Comparison of ENCODE assay signal across 13 cellular contexts in genomic region chr19:46181386-46181774, GRCh38. TPM values are rescaled to one million over a fixed set of nuclear protein-coding genes. Genes with fewer than 3 reads are reported as not detected.
DNase-seq lines count a peak whose midpoint lies in the region; ATAC-seq and TF ChIP-seq lines count a peak whose summit lies in the region.
"Had no signal": no experiment of that assay in that cellular context is flagged by ENCODE, and none has a peak within 500 bp of the region (broad histone marks: within the 10 kb centered on the region; RNA-seq: fewer than 3 reads in every experiment).

No MANE protein-coding gene starts in this region.

- H3K9ac ChIP-seq in PC-3 (ENCODE audit: low read length) = peak overlapping the region; percentile 76

- no peaks in the 10 kb centered on the region for H3K9me2 ChIP-seq in PC-3 (replicated peaks; ENCODE audit: low read length)

- no peaks in the 10 kb centered on the region for H3K27me3 ChIP-seq in PC-3 (ENCODE audit: low read length)
- no peaks in the 10 kb centered on the region for H3K27me3 ChIP-seq in thyroid gland

- 15 to 29% methylated on average over 6 of the region's 6 CpGs for WGBS in thyroid gland, 2 donors

- no TSS peak for BruUV-seq in PC-3 (replicated peaks; lab: Mats Ljungman, UMichigan)

- peak overlapping the region; percentile 31; the same call in 1 of the 2 replicates for H3K4me3 ChIP-seq in PC-3 (ENCODE audit: low read length)
- H3K4me3 ChIP-seq in fibroblast of pulmonary artery (replicated peaks; ENCODE audit: low read depth, low read length) = no peak overlapping the region
- H3K4me3 ChIP-seq in thyroid gland (replicated peaks in 1 of 3) = no peak overlapping the region

- H3K36me3 ChIP-seq in PC-3 (ENCODE audit: low read depth, low read length) = no peaks in the 10 kb centered on the region
- H3K36me3 ChIP-seq in thyroid gland = no peaks in the 10 kb centered on the region

- H4K20me1 ChIP-seq in PC-3 (ENCODE audit: low read length) = no peaks in the 10 kb centered on the region

- CTCF ChIA-PET in PC-3 (lab: Charles Lee) = no interaction called here

- H3K9me3 ChIP-seq in PC-3 (ENCODE audit: low read length) (no peaks in the 10 kb centered on the region), thyroid gland (no peaks in the 10 kb centered on the region)

- no peak for TF ChIP-seq CTCF in PC-3 (conservative IDR thresholded peaks at IDR 0.05; ENCODE audit: low read depth, low read length)
- TF ChIP-seq CTCF in fibroblast of pulmonary artery (IDR thresholded peaks at IDR 0.05; ENCODE audit: low read length, missing control alignments) = no peak
- TF ChIP-seq CTCF in thyroid gland (IDR thresholded peaks at IDR 0.05) = no peak

- H3K79me2 ChIP-seq in PC-3 (ENCODE audit: low read length) = no peaks in the 10 kb centered on the region

- H3K27ac ChIP-seq in PC-3 (ENCODE audit: low read length) (peak overlapping the region; percentile 95), thyroid gland (no peak overlapping the region)
- H3K27ac ChIP-seq: C4-2B had no signal

- 0 out of 2 replicates have a peak overlapping the region, but pooled peaks have one; percentile 11 for H2AFZ ChIP-seq in PC-3 (ENCODE audit: low read length)

- H3K4me1 ChIP-seq in PC-3 (ENCODE audit: insufficient read depth, low read length) (peaks cover 28% of the 10 kb centered on the region), thyroid gland (peaks cover 0 to 5% of the 10 kb centered on the region in 2 donors)

- ATAC-seq in PC-3 (peak; percentile 71), Right ventricle myocardium superior (ENCODE audit: poor library complexity) (no peak), HG03439 (IDR thresholded peaks at IDR 0.05; ENCODE audit: unreplicated experiment) (no peak)

- peak overlapping the region; percentile 70 for H3K4me2 ChIP-seq in PC-3 (ENCODE audit: low read length)

- H3F3A ChIP-seq in PC-3 (ENCODE audit: low read length, unreplicated experiment) = no peaks in the 10 kb centered on the region

- intact Hi-C loops in PC-3 (cut with micrococcal nuclease) (no loop called here), thyroid gland (cut with DNase I) (loop anchor here (10.0 kb wide), 1 partner anchor 97 kb away; no protein-coding TSS in a partner anchor), Right ventricle myocardium superior (cut with DNase I) (no loop called here)

- no peak for TF ChIP-seq POLR2A in thyroid gland (IDR thresholded peaks at IDR 0.05)

- peak; percentile 46 for DNase-seq in stimulated activated CD4-positive, alpha-beta T cell treated with anti-CD3 and anti-CD28 coated beads, Interleukin-15, amount 100 ng/mL, for 24 hours
- no peak for DNase-seq in stimulated activated CD4-positive, alpha-beta T cell treated with anti-CD3 and anti-CD28 coated beads, Interleukin-2, amount 100 ng/mL, for 48 hours
- DNase-seq in PC-3 (peak; percentile 52), fibroblast of pulmonary artery (ENCODE audit: low read depth) (peak; percentile 57), thyroid gland (peak; percentile 15 to 23), Right ventricle myocardium superior (no peak), DMS53 (lab: John Stamatoyannopoulos, UW) (no peak)
- DNase-seq: glutamatergic neuron, NCI-H345 had no signal

- POLR2A ChIA-PET in PC-3 (lab: Charles Lee; ENCODE audit: unreplicated experiment) = no interaction called here

RNA-seq across cellular contexts. Expression of gene IGFL2, which starts 33.3 kb away (rescaled TPM):
- total RNA-seq in PC-3 (2014; rRNA removed) (not detected in 2 replicates), thyroid gland (not detected), Right ventricle myocardium superior (not detected)
- total RNA-seq: lung microvascular endothelial cell had no signal

RNA-seq across cellular contexts. Expression of gene IGFL1, which starts 48.2 kb away (rescaled TPM):
- total RNA-seq in PC-3 (2014; rRNA removed) (0.77 TPM in 1 of 2 replicates, not detected in the other), thyroid gland (not detected), Right ventricle myocardium superior (not detected)
- total RNA-seq: lung microvascular endothelial cell; T-helper 2 cell treated with Interferon-gamma antibody and Interleukin-4, amounts not matched to agents 100 ng/mL and 5 ng/mL, for 36 hours had no signal

RNA-seq across cellular contexts. Expression of gene IGFL3, which starts 56.9 kb away (rescaled TPM):
- not detected in 2 replicates for total RNA-seq in PC-3 (2014; rRNA removed)
- total RNA-seq in thyroid gland = not detected
- not detected for total RNA-seq in Right ventricle myocardium superior
- total RNA-seq: lung microvascular endothelial cell; T-helper 2 cell treated with Interferon-gamma antibody and Interleukin-4, amounts not matched to agents 100 ng/mL and 5 ng/mL, for 36 hours had no signal

Comparison
In these comparisons a context has a peak if more than half of its experiments do, and no peak if none do; other contexts are left out.
1. DNase-seq: peak in stimulated activated CD4-positive, alpha-beta T cell treated with anti-CD3 and anti-CD28 coated beads, Interleukin-15, amount 100 ng/mL, for 24 hours (single experiment), PC-3 (single experiment), fibroblast of pulmonary artery (single experiment) and thyroid gland (2 of 2); none in stimulated activated CD4-positive, alpha-beta T cell treated with anti-CD3 and anti-CD28 coated beads, Interleukin-2, amount 100 ng/mL, for 48 hours (0 of 2), Right ventricle myocardium superior (single experiment) and DMS53 (single experiment).